In genomic region chr6:159043236-159043635, GRCh38 we compare ENCODE assay signal across 9 cellular contexts. TPM values are rescaled to one million over a fixed set of nuclear protein-coding genes. Genes with fewer than 3 reads are reported as not detected.
DNase-seq lines count a peak whose midpoint lies in the region; ATAC-seq and TF ChIP-seq lines count a peak whose summit lies in the region.
"Had no signal": no experiment of that assay in that cellular context is flagged by ENCODE, and none has a peak within 500 bp of the region (broad histone marks: within the 10 kb centered on the region; RNA-seq: fewer than 3 reads in every experiment).

No MANE protein-coding gene starts in this region.

- 46 to 64% (median 56%) methylated on average over 6 of the region's 6 CpGs for WGBS in stomach, 5 donors

- H3K4me2 ChIP-seq in OCI-LY7 (ENCODE audit: low read length): peak overlapping the region; percentile 95

- peaks cover 60% of the 10 kb centered on the region for H3K36me3 ChIP-seq in OCI-LY7 (ENCODE audit: insufficient read depth, low read length)
- H3K36me3 ChIP-seq in colonic mucosa: no peaks in the 10 kb centered on the region
- H3K36me3 ChIP-seq in stomach: peaks cover 0 to 10% (median 3%) of the 10 kb centered on the region in 4 donors
- H3K36me3 ChIP-seq: BE2C had no signal

- no peaks in the 10 kb centered on the region for H4K20me1 ChIP-seq in OCI-LY7 (ENCODE audit: insufficient read depth, low read length)

- intact Hi-C loops in activated naive CD4-positive, alpha-beta T cell treated with anti-CD3 and anti-CD28 coated beads for 36 hours (cut with micrococcal nuclease): loop anchor here (1.0 kb wide), 1 partner anchor 227 kb away; no protein-coding TSS in a partner anchor
- intact Hi-C loops in OCI-LY7 (cut with micrococcal nuclease; ENCODE audit: unreplicated experiment) (loop anchor here (2.0 to 10.0 kb wide), 2 partner anchors 52 to 422 kb away; no protein-coding TSS in a partner anchor), colonic mucosa (cut with DNase I) (loop anchor here (2.0 kb wide), 1 partner anchor 62 kb away; no protein-coding TSS in a partner anchor), stomach (cut with DNase I; ENCODE audit: low total_unique reads) (loop anchor here (10.0 kb wide), 1 partner anchor 62 kb away; no protein-coding TSS in a partner anchor)

- peak; percentile 19 for DNase-seq in activated naive CD4-positive, alpha-beta T cell treated with anti-CD3 and anti-CD28 coated beads for 36 hours
- DNase-seq in activated naive CD4-positive, alpha-beta T cell treated with anti-CD3 and anti-CD28 coated beads, Interleukin-2, amount 50 U/mL, for 16 hours: no peak
- DNase-seq in OCI-LY7 (ENCODE audit: low spot score) (peak; percentile 39), colonic mucosa (peak; percentile 16), stomach (no peak), iPS-NIHi11 (ENCODE audit: low spot score) (no peak), OCI-M2 (lab: John Stamatoyannopoulos, UW; ENCODE audit: unreplicated experiment) (no peak)

- H3K27ac ChIP-seq in OCI-LY7 (ENCODE audit: low read depth, low read length, poor library complexity, severe bottlenecking) (peak overlapping the region; percentile 96), colonic mucosa (peak overlapping the region; percentile 48), stomach (peak overlapping the region in 3 of 5 donors; percentile 51 to 80 (median 79))

- POLR2A ChIA-PET in OCI-LY7 (lab: Charles Lee): interaction anchor here (0.8 to 2.9 kb wide), 10 partner anchors 9 to 84 kb away, joined by 3 to 68 read pairs (median 6); no protein-coding TSS in a partner anchor

- H3K9me2 ChIP-seq in OCI-LY7 (ENCODE audit: insufficient read depth, low read length): no peaks in the 10 kb centered on the region

- TF ChIP-seq EP300 in stomach (IDR thresholded peaks at IDR 0.05): no peak

- H3K27me3 Mint-ChIP-seq in activated naive CD4-positive, alpha-beta T cell treated with anti-CD3 and anti-CD28 coated beads for 36 hours (ENCODE audit: low read depth): no peaks in the 10 kb centered on the region

- BruUV-seq in OCI-LY7 (replicated peaks; lab: Mats Ljungman, UMichigan): no TSS peak

- peak overlapping the region; percentile 98 for H3K27ac Mint-ChIP-seq in activated naive CD4-positive, alpha-beta T cell treated with anti-CD3 and anti-CD28 coated beads for 36 hours

- H3K9me3 ChIP-seq in OCI-LY7 (ENCODE audit: low read length): no peaks in the 10 kb centered on the region
- no peaks in the 10 kb centered on the region for H3K9me3 ChIP-seq in colonic mucosa
- no peaks in the 10 kb centered on the region for H3K9me3 ChIP-seq in stomach
- H3K9me3 ChIP-seq: BE2C had no signal

- TF ChIP-seq POLR2A in stomach (IDR thresholded peaks at IDR 0.05): no peak

- CTCF ChIA-PET in activated naive CD4-positive, alpha-beta T cell treated with anti-CD3 and anti-CD28 coated beads for 36 hours (lab: Charles Lee): interaction anchor here (0.7 to 8.8 kb wide), 16 partner anchors 10 to 393 kb away, joined by 3 to 113 read pairs (median 6); partner anchors contain the start of gene RSPH3
- CTCF ChIA-PET in OCI-LY7 (lab: Charles Lee; ENCODE audit: unreplicated experiment): interaction anchor here (1.5 to 2.3 kb wide), 3 partner anchors 37 to 61 kb away, joined by 3 to 22 read pairs (median 16); no protein-coding TSS in a partner anchor

- peaks cover 61% of the 10 kb centered on the region for H3K79me2 ChIP-seq in OCI-LY7 (ENCODE audit: insufficient read depth, low read depth, low read length)

- peak overlapping the region; percentile 96 for H3K4me3 Mint-ChIP-seq in activated naive CD4-positive, alpha-beta T cell treated with anti-CD3 and anti-CD28 coated beads for 36 hours

- peaks cover 69% of the 10 kb centered on the region for H3K4me1 Mint-ChIP-seq in activated naive CD4-positive, alpha-beta T cell treated with anti-CD3 and anti-CD28 coated beads for 36 hours (ENCODE audit: low read depth)

- H3K36me3 Mint-ChIP-seq in activated naive CD4-positive, alpha-beta T cell treated with anti-CD3 and anti-CD28 coated beads for 36 hours (ENCODE audit: low read depth): peaks cover 66% of the 10 kb centered on the region

- TF ChIP-seq CTCF in OCI-LY7 (conservative IDR thresholded peaks at IDR 0.05; ENCODE audit: low read length) (no peak), colonic mucosa (IDR thresholded peaks at IDR 0.05) (no peak), stomach (IDR thresholded peaks at IDR 0.05) (no peak)

- no peaks in the 10 kb centered on the region for H3K9me3 Mint-ChIP-seq in activated naive CD4-positive, alpha-beta T cell treated with anti-CD3 and anti-CD28 coated beads for 36 hours

- H3K27me3 ChIP-seq in colonic mucosa (no peaks in the 10 kb centered on the region), stomach (no peaks in the 10 kb centered on the region)

- H3K9ac ChIP-seq in colonic mucosa (ENCODE audit: low read depth in 2 of 2, low read length in 2 of 2): peak overlapping the region in 1 of 2 donors; percentile 43

- peaks cover 72% of the 10 kb centered on the region for H3K4me1 ChIP-seq in OCI-LY7 (ENCODE audit: insufficient read depth, low read length, poor library complexity, severe bottlenecking)
- H3K4me1 ChIP-seq in colonic mucosa: no peaks in the 10 kb centered on the region
- peaks cover 0 to 47% (median 9%) of the 10 kb centered on the region in 4 donors for H3K4me1 ChIP-seq in stomach
- H3K4me1 ChIP-seq: BE2C had no signal

- no peak overlapping the region for H2AFZ ChIP-seq in OCI-LY7 (ENCODE audit: low read length)

- ATAC-seq in GM19455 (IDR thresholded peaks at IDR 0.05; ENCODE audit: unreplicated experiment): no peak

- H3K4me3 ChIP-seq in OCI-LY7 (ENCODE audit: low read depth, low read length, poor library complexity, severe bottlenecking) (peak overlapping the region; percentile 95), colonic mucosa (peak overlapping the region; percentile 8), stomach (peak overlapping the region in 3 of 4 donors; percentile 22 to 39 (median 35))

RNA-seq across cellular contexts. Expression of gene TAGAP, which starts 1.6 kb away (rescaled TPM):
- 10 to 100 TPM; 79.6 to 82.6 TPM for total RNA-seq in activated naive CD4-positive, alpha-beta T cell treated with anti-CD3 and anti-CD28 coated beads for 36 hours
- total RNA-seq in OCI-LY7 (2014; rRNA removed; shearing (Covaris generic)): 25.4 and 30.7 TPM in 2 replicates
- total RNA-seq in OCI-LY7 (2022): 22.7 and 23.6 TPM in 2 replicates
- 1 to 10 TPM; 1.1 to 2.3 TPM for total RNA-seq in colonic mucosa
- 1 to 10 TPM in 4 of 5 donors, not detected in 1; 1.4 to 4.1 (median 3.0) TPM for total RNA-seq in stomach
- polyA plus RNA-seq in stomach: 1 to 10 TPM in 2 of 3 donors, under 1 TPM in 1; 0.93 to 2.0 (median 1.4) TPM

RNA-seq across cellular contexts. Expression of gene RSPH3, which starts 43.2 kb away (rescaled TPM):
- 1 to 10 TPM; 3.0 to 3.2 TPM for total RNA-seq in activated naive CD4-positive, alpha-beta T cell treated with anti-CD3 and anti-CD28 coated beads for 36 hours
- total RNA-seq in OCI-LY7 (2014; rRNA removed; shearing (Covaris generic)): 2.7 TPM in 2 replicates
- 6.5 and 6.6 TPM in 2 replicates for total RNA-seq in OCI-LY7 (2022)
- total RNA-seq in colonic mucosa: 10 to 100 TPM; 17.5 to 19.8 TPM
- total RNA-seq in stomach: 10 to 100 TPM in 3 of 5 donors, 1 to 10 TPM in 2; 5.2 to 89.3 (median 12.7) TPM
- 1 to 10 TPM; 2.3 to 4.2 (median 3.8) TPM for polyA plus RNA-seq in stomach

Comparison
In these comparisons a context has a peak if more than half of its experiments do, and no peak if none do; other contexts are left out.
1. DNase-seq: peak in activated naive CD4-positive, alpha-beta T cell treated with anti-CD3 and anti-CD28 coated beads for 36 hours (single experiment), OCI-LY7 (single experiment) and colonic mucosa (single experiment); none in activated naive CD4-positive, alpha-beta T cell treated with anti-CD3 and anti-CD28 coated beads, Interleukin-2, amount 50 U/mL, for 16 hours (single experiment), stomach (single experiment), iPS-NIHi11 (single experiment) and OCI-M2 (single experiment).
2. H3K4me3 ChIP-seq: peak in every context shown above with its lines; median percentile 95 in OCI-LY7; 35 in stomach; 8 in colonic mucosa.
3. RNA of gene TAGAP, which starts 1.6 kb away (total RNA-seq): 79.6 to 82.6 TPM in activated naive CD4-positive, alpha-beta T cell treated with anti-CD3 and anti-CD28 coated beads for 36 hours and 22.7 to 30.7 TPM in OCI-LY7; 1.4 to 4.1 TPM in stomach and 1.1 to 2.3 TPM in colonic mucosa; every median in the first group is over 4 times any median in the second.
4. Peak in every context shown above with its lines, with median percentiles within 50 percentile points of each other: H3K27ac ChIP-seq.